ENCODE assay signal across 18 cellular contexts in genomic region chr2:61013382-61013781, GRCh38.
"Had no signal": no experiment of that assay in that cellular context is flagged by ENCODE, and none has a peak within 500 bp of the region (broad histone marks: within the 10 kb centered on the region; RNA-seq: fewer than 3 reads in every experiment).

No MANE protein-coding gene starts in this region.

- ATAC-seq: esophagus mucosa; gastroesophageal sphincter; heart left ventricle; left lung; natural killer cell treated with Interleukin-12 subunit alpha and Interleukin-12 subunit beta and Interleukin-15 and Interleukin-18, amount 100 ng/mL, for 72 hours; pancreas had no signal

- H3K27ac Mint-ChIP-seq: mesothelial cell of epicardium; T-helper 1 cell treated with Interleukin-12 subunit alpha and Interleukin-12 subunit beta and Interleukin-4 antibody, amounts not matched to agents 30 μg/mL and 1 μg/mL, for 36 hours had no signal

- H3K4me3 Mint-ChIP-seq: mesothelial cell of epicardium; natural killer cell treated with Interleukin-12 subunit alpha and Interleukin-12 subunit beta and Interleukin-15 and Interleukin-18, amount 100 ng/mL, for 72 hours; T-helper 1 cell treated with Interleukin-12 subunit alpha and Interleukin-12 subunit beta and Interleukin-4 antibody, amounts not matched to agents 30 μg/mL and 1 μg/mL, for 36 hours had no signal

- H3K27me3 Mint-ChIP-seq: natural killer cell treated with Interleukin-12 subunit alpha and Interleukin-12 subunit beta and Interleukin-15 and Interleukin-18, amount 100 ng/mL, for 72 hours had no signal

- H3K27ac ChIP-seq: ascending aorta, gastroesophageal sphincter, neutrophil had no signal

- H3K36me3 ChIP-seq: ascending aorta, pancreas, suprapubic skin had no signal

- H3K27me3 ChIP-seq: ascending aorta, gastroesophageal sphincter, heart left ventricle, left lung, neutrophil, pancreas, sigmoid colon, suprapubic skin, upper lobe of left lung had no signal

- H3K4me3 ChIP-seq: ascending aorta, gastroesophageal sphincter, heart left ventricle, left lung, pancreas, sigmoid colon, suprapubic skin, upper lobe of left lung had no signal

- H3K36me3 Mint-ChIP-seq: natural killer cell treated with Interleukin-12 subunit alpha and Interleukin-12 subunit beta and Interleukin-15 and Interleukin-18, amount 100 ng/mL, for 72 hours had no signal

- DNase-seq: activated CD4-positive, CD25-positive, alpha-beta regulatory T cell treated with anti-CD3 and anti-CD28 coated beads, Interleukin-2, amount 50 U/mL, for 72 hours; activated naive CD4-positive, alpha-beta T cell; effector CD8-positive, alpha-beta T cell; heart left ventricle; left lung; pancreas; sigmoid colon; stimulated activated CD4-positive, alpha-beta T cell treated with anti-CD3 and anti-CD28 coated beads, Interleukin-4, amount 100 ng/mL, for 4 hours; stimulated activated naive CD4-positive, alpha-beta T cell treated with Interleukin-2 at 50 U/mL for 16 hours; upper lobe of left lung had no signal

- FAIRE-seq: pancreas had no signal

- H3K9me3 ChIP-seq: ascending aorta, gastroesophageal sphincter, heart left ventricle, left lung, neutrophil, pancreas, sigmoid colon, suprapubic skin, upper lobe of left lung had no signal

- H3K9me3 Mint-ChIP-seq: mesothelial cell of epicardium; natural killer cell treated with Interleukin-12 subunit alpha and Interleukin-12 subunit beta and Interleukin-15 and Interleukin-18, amount 100 ng/mL, for 72 hours; T-helper 1 cell treated with Interleukin-12 subunit alpha and Interleukin-12 subunit beta and Interleukin-4 antibody, amounts not matched to agents 30 μg/mL and 1 μg/mL, for 36 hours had no signal
